Comparison of ENCODE assay signal across 15 cellular contexts in the genomic region with DNA sequence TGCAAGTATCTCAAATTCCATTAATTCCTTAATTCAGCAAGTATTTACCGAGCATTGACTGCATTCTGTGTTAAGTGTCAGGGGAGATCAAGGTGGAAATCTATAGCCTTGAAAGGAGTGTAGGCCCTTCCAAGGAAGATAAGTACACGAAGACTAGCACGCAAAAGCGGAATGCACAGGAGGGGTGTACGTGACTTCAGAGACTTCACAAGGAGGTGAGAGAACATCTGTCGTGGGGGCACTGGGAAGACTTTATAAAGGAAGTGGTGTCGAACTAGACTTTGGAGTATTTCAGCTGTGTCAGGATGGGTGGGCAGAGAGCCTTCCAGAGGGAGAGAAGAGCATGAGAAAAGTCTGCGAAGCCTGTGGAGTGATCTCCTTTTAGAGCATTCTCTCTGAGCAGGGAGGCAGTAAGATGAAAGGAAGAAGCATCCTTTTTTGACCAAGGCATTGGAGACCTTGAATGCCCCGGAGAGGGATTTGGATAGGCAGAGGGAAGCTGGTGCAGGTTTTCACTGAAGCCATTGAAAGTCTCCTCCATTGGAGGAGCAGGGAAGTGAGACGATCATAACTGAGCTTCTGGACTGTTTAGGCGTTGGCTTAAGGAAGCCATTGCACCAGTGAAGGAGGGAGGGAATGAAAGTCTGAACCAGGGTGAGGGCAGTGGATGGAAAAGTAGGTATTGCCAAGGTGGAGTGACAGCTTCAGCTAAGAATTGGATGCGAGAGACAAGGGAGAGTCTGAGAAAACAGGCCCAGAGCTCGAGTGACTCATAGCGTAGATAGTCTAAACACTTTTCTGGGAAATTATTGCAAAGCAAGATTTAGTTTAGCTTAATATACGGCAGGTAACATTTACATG. TPM values are rescaled to one million over a fixed set of nuclear protein-coding genes. Genes with fewer than 3 reads are reported as not detected.
DNase-seq lines count a peak whose midpoint lies in the region; ATAC-seq and TF ChIP-seq lines count a peak whose summit lies in the region.
"Had no signal": no experiment of that assay in that cellular context is flagged by ENCODE, and none has a peak within 500 bp of the region (broad histone marks: within the 10 kb centered on the region; RNA-seq: fewer than 3 reads in every experiment).

No MANE protein-coding gene starts in this region.

- peak overlapping the region in 2 of 4 donors; percentile 22 to 30 for H3K4me3 ChIP-seq in Peyer's patch

- H3K27me3 ChIP-seq in Peyer's patch: peaks cover 0 to 5% of the 10 kb centered on the region in 2 donors

- H3K36me3 ChIP-seq in Peyer's patch: no peaks in the 10 kb centered on the region

- peak overlapping the region in 3 of 4 donors; percentile 19 to 95 (median 91) for H3K27ac ChIP-seq in Peyer's patch
- peak overlapping the region; percentile 97 for H3K27ac ChIP-seq in epithelial cell of prostate

- ATAC-seq in left lobe of liver: no peak
- ATAC-seq: activated T-helper 17 cell treated with anti-CD3 and anti-CD28 coated beads, Interleukin-2, amount 50 U/mL, for 72 hours; effector memory CD8-positive, alpha-beta T cell; HCT116 had no signal

- H3K27me3 Mint-ChIP-seq in Calu3 (ENCODE audit: unreplicated experiment) (no peaks in the 10 kb centered on the region), nephron (ENCODE audit: low read depth) (peaks cover 69% of the 10 kb centered on the region)

- no TSS peak for BruUV-seq in Calu3 (replicated peaks; lab: Mats Ljungman, UMichigan)

- peak in 1 of 2 donors; percentile 62 for TF ChIP-seq POLR2A in Peyer's patch (IDR thresholded peaks at IDR 0.05)

- H3K27ac Mint-ChIP-seq in Calu3 (ENCODE audit: unreplicated experiment): peak overlapping the region; percentile 46
- peak overlapping the region in 2 of 3 experiments; percentile 1 to 31 for H3K27ac Mint-ChIP-seq in nephron
- H3K27ac Mint-ChIP-seq: activated CD4-positive, alpha-beta memory T cell treated with anti-CD3 and anti-CD28 coated beads, Interleukin-2, amount 10 ng/mL, durations not matched to agents 7 days and 5 days; activated T-helper 17 cell treated with anti-CD3 and anti-CD28 coated beads, Interleukin-2, amount 50 U/mL, for 72 hours; effector memory CD8-positive, alpha-beta T cell had no signal

- CTCF ChIA-PET in Calu3 (lab: Charles Lee): no interaction called here

- H3K36me3 Mint-ChIP-seq in Calu3 (ENCODE audit: insufficient read depth, unreplicated experiment): peaks cover 38% of the 10 kb centered on the region
- H3K36me3 Mint-ChIP-seq in nephron (ENCODE audit: low read depth): peaks cover 7% of the 10 kb centered on the region

- TF ChIP-seq CTCF in Calu3 (IDR thresholded peaks at IDR 0.05; ENCODE audit: unreplicated experiment) (no peak), Peyer's patch (IDR thresholded peaks at IDR 0.05) (no peak), nephron (IDR thresholded peaks at IDR 0.05; ENCODE audit: unreplicated experiment in 3 of 3) (no peak)

- intact Hi-C loops in Calu3 (cut with micrococcal nuclease; ENCODE audit: unreplicated experiment): loop anchor here (5.0 kb wide), 1 partner anchor 47 kb away; a partner anchor contains a TSS

- H3K4me3 Mint-ChIP-seq in Calu3 (ENCODE audit: low read depth, unreplicated experiment) (peak overlapping the region; percentile 43), nephron (peak overlapping the region in 2 of 3 experiments; percentile 0 to 7)
- H3K4me3 Mint-ChIP-seq: activated CD4-positive, alpha-beta memory T cell treated with anti-CD3 and anti-CD28 coated beads, Interleukin-2, amount 10 ng/mL, durations not matched to agents 7 days and 5 days; activated T-helper 17 cell treated with anti-CD3 and anti-CD28 coated beads, Interleukin-2, amount 50 U/mL, for 72 hours; effector memory CD8-positive, alpha-beta T cell had no signal

- H3K4me1 ChIP-seq in Peyer's patch: peaks cover 0 to 33% (median 6%) of the 10 kb centered on the region in 4 donors

- DNase-seq in Calu3: no peak
- no peak for DNase-seq in Peyer's patch
- no peak for DNase-seq in epithelial cell of prostate (ENCODE audit: low read depth, low spot score)
- DNase-seq in left lobe of liver (ENCODE audit: low spot score): no peak
- DNase-seq in activated effector memory CD4-positive, alpha-beta T cell treated with Interleukin-2 at 50 U/mL for 16 hours: no peak
- DNase-seq in NCI-H2107 (lab: John Stamatoyannopoulos, UW): no peak
- no peak for DNase-seq in NCI-H748 (lab: John Stamatoyannopoulos, UW; ENCODE audit: unreplicated experiment)
- DNase-seq: activated CD4-positive, alpha-beta memory T cell treated with anti-CD3 and anti-CD28 coated beads, Interleukin-2, amount 10 ng/mL, durations not matched to agents 7 days and 5 days; COR-L47; effector memory CD8-positive, alpha-beta T cell; glutamatergic neuron; NCI-H2029 treated with DMSO at 0.1 percent for 48 hours had no signal

- H3K4me1 Mint-ChIP-seq in Calu3 (ENCODE audit: low read depth, unreplicated experiment) (peaks cover 36% of the 10 kb centered on the region), nephron (peaks cover 6% of the 10 kb centered on the region)
- H3K4me1 Mint-ChIP-seq: activated T-helper 17 cell treated with anti-CD3 and anti-CD28 coated beads, Interleukin-2, amount 50 U/mL, for 72 hours had no signal

- H3K9me3 ChIP-seq in Peyer's patch: no peaks in the 10 kb centered on the region

- H3K9me3 Mint-ChIP-seq in Calu3 (ENCODE audit: low read depth, unreplicated experiment) (no peaks in the 10 kb centered on the region), nephron (no peaks in the 10 kb centered on the region)
- H3K9me3 Mint-ChIP-seq: activated CD4-positive, alpha-beta memory T cell treated with anti-CD3 and anti-CD28 coated beads, Interleukin-2, amount 10 ng/mL, durations not matched to agents 7 days and 5 days; activated T-helper 17 cell treated with anti-CD3 and anti-CD28 coated beads, Interleukin-2, amount 50 U/mL, for 72 hours; effector memory CD8-positive, alpha-beta T cell had no signal

RNA-seq across cellular contexts. Expression of a gene that starts 4.3 kb away (rescaled TPM):
- 46.4 and 57.7 TPM in 2 replicates for total RNA-seq in Calu3 (2022)
- 100 to 1,000 TPM in 3 of 4 donors, 10 to 100 TPM in 1; 56.9 to 243 (median 187) TPM for total RNA-seq in Peyer's patch
- 67.5 TPM for total RNA-seq in left lobe of liver

RNA-seq across cellular contexts. Expression of a gene that starts 44.3 kb away (rescaled TPM):
- total RNA-seq in Calu3 (2022): 11.7 and 16.1 TPM in 2 replicates
- total RNA-seq in Peyer's patch: 10 to 100 TPM; 11.5 to 27.2 (median 16.5) TPM
- 7.6 TPM for total RNA-seq in left lobe of liver
